In genomic region chr5:181260720-181261319, GRCh38 we compare ENCODE assay signal across 8 cellular contexts. TPM values are rescaled to one million over a fixed set of nuclear protein-coding genes. Genes with fewer than 3 reads are reported as not detected.
A peak's percentile ranks its signal among the peaks of the same experiment; 100 is the strongest.
DNase-seq lines count a peak whose midpoint lies in the region; ATAC-seq and TF ChIP-seq lines count a peak whose summit lies in the region.

Gene TRIM52, minus strand, starts transcription at chr5:181261143. Its CDS starts 330 bp downstream, at chr5:181260813.

- peak; percentile 77 for ATAC-seq in HG03442 (IDR thresholded peaks at IDR 0.05; ENCODE audit: unreplicated experiment)
- ATAC-seq in lower lobe of right lung: peak; percentile 96 to 97

- peak within 1 kb of the TSS; percentile 99 for H3K27ac ChIP-seq in lower lobe of right lung

- H3K4me3 ChIP-seq in lower lobe of right lung: peak within 1 kb of the TSS; percentile 86

- no peaks in the 10 kb centered on the region for H3K27me3 Mint-ChIP-seq in dendritic cell treated with granulocyte-macrophage colony-stimulating factor and Interleukin-4, amounts not matched to agents 40 ng/mL and 50 ng/mL, for 4 days

- peaks cover 39% of the 10 kb centered on the region for H3K4me1 Mint-ChIP-seq in dendritic cell treated with granulocyte-macrophage colony-stimulating factor and Interleukin-4, amounts not matched to agents 40 ng/mL and 50 ng/mL, for 4 days (ENCODE audit: low read depth)

- H3K36me3 ChIP-seq in lower lobe of right lung: peaks cover 22% of the 10 kb centered on the region

- H3K27ac Mint-ChIP-seq in dendritic cell treated with granulocyte-macrophage colony-stimulating factor and Interleukin-4, amounts not matched to agents 40 ng/mL and 50 ng/mL, for 4 days: peak within 1 kb of the TSS; percentile 90

- no peaks in the 10 kb centered on the region for H3K9me3 ChIP-seq in lower lobe of right lung

- H3K36me3 Mint-ChIP-seq in dendritic cell treated with granulocyte-macrophage colony-stimulating factor and Interleukin-4, amounts not matched to agents 40 ng/mL and 50 ng/mL, for 4 days (ENCODE audit: low read depth): peaks cover 67% of the 10 kb centered on the region

- DNase-seq in 8988T (peak; percentile 58), GM19238 (ENCODE audit: insufficient read length, low spot score) (peak; percentile 81), lower lobe of right lung (peak; percentile 95), NCI-H526 treated with DMSO at 0.1 percent for 48 hours (lab: John Stamatoyannopoulos, UW) (no peak)
- DNase-seq in activated CD4-positive, alpha-beta T cell treated with anti-CD3 and anti-CD28 coated beads for 1 hour: peak; percentile 84
- peak in 2 of 3 donors; percentile 81 to 83 for DNase-seq in stimulated activated CD4-positive, alpha-beta T cell treated with anti-CD3 and anti-CD28 coated beads, TNF-alpha, amount 100 ng/mL, for 48 hours (ENCODE audit: low read depth in 3 of 3)

- H3K4me1 ChIP-seq in lower lobe of right lung: peaks cover 55% of the 10 kb centered on the region

- peak; percentile 11 for TF ChIP-seq CTCF in lower lobe of right lung (IDR thresholded peaks at IDR 0.05)

- peak within 1 kb of the TSS; percentile 85 for H3K4me3 Mint-ChIP-seq in dendritic cell treated with granulocyte-macrophage colony-stimulating factor and Interleukin-4, amounts not matched to agents 40 ng/mL and 50 ng/mL, for 4 days

- intact Hi-C loops in dendritic cell treated with granulocyte-macrophage colony-stimulating factor and Interleukin-4, amounts not matched to agents 40 ng/mL and 50 ng/mL, for 4 days (cut with micrococcal nuclease): loop anchor here (1.0 to 5.0 kb wide), 4 partner anchors 15 to 389 kb away; partner anchors contain the start of gene TRIM41
- intact Hi-C loops in lower lobe of right lung (cut with DNase I): no loop called here

- no peaks in the 10 kb centered on the region for H3K27me3 ChIP-seq in lower lobe of right lung (ENCODE audit: low read depth)

- H3K9me3 Mint-ChIP-seq in dendritic cell treated with granulocyte-macrophage colony-stimulating factor and Interleukin-4, amounts not matched to agents 40 ng/mL and 50 ng/mL, for 4 days: no peaks in the 10 kb centered on the region

RNA-seq across cellular contexts. Expression of gene TRIM52, which starts in this region (rescaled TPM):
- 20.8 TPM for total RNA-seq in lower lobe of right lung
